Comparison of ENCODE assay signal across 1 cellular context in genomic region chr19:42115219-42115618, GRCh38.
TF ChIP-seq lines count a peak whose summit lies in the region.

No MANE protein-coding gene starts in this region.

TF ChIP-seq in HepG2, 621 proteins besides CTCF, POLR2A, EP300 and RAD21:
- TF ChIP-seq, protein P1, sequence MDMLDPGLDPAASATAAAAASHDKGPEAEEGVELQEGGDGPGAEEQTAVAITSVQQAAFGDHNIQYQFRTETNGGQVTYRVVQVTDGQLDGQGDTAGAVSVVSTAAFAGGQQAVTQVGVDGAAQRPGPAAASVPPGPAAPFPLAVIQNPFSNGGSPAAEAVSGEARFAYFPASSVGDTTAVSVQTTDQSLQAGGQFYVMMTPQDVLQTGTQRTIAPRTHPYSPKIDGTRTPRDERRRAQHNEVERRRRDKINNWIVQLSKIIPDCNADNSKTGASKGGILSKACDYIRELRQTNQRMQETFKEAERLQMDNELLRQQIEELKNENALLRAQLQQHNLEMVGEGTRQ (IDR thresholded peaks at IDR 0.05; ENCODE audit: low read depth, low read length), result no peak
- TF ChIP-seq, protein P1 (CRISPR knock-in tag; IDR thresholded peaks at IDR 0.05; ENCODE audit: borderline replicate concordance), result no peak
- TF ChIP-seq ADNP (CRISPR knock-in tag; IDR thresholded peaks at IDR 0.05) (no peak), ZSCAN12 (CRISPR knock-in tag; IDR thresholded peaks at IDR 0.05) (no peak), MIER2 (CRISPR knock-in tag; IDR thresholded peaks at IDR 0.05) (peak; percentile 79; the same call in 1 of the 2 replicates), ZNF879 (CRISPR knock-in tag; IDR thresholded peaks at IDR 0.05) (no peak), MTF2 (CRISPR knock-in tag; IDR thresholded peaks at IDR 0.05; ENCODE audit: borderline replicate concordance) (no peak), ZNF747 (CRISPR knock-in tag; IDR thresholded peaks at IDR 0.05; ENCODE audit: borderline replicate concordance) (no peak), ARNT (IDR thresholded peaks at IDR 0.05) (no peak)
- TF ChIP-seq, protein P2, sequence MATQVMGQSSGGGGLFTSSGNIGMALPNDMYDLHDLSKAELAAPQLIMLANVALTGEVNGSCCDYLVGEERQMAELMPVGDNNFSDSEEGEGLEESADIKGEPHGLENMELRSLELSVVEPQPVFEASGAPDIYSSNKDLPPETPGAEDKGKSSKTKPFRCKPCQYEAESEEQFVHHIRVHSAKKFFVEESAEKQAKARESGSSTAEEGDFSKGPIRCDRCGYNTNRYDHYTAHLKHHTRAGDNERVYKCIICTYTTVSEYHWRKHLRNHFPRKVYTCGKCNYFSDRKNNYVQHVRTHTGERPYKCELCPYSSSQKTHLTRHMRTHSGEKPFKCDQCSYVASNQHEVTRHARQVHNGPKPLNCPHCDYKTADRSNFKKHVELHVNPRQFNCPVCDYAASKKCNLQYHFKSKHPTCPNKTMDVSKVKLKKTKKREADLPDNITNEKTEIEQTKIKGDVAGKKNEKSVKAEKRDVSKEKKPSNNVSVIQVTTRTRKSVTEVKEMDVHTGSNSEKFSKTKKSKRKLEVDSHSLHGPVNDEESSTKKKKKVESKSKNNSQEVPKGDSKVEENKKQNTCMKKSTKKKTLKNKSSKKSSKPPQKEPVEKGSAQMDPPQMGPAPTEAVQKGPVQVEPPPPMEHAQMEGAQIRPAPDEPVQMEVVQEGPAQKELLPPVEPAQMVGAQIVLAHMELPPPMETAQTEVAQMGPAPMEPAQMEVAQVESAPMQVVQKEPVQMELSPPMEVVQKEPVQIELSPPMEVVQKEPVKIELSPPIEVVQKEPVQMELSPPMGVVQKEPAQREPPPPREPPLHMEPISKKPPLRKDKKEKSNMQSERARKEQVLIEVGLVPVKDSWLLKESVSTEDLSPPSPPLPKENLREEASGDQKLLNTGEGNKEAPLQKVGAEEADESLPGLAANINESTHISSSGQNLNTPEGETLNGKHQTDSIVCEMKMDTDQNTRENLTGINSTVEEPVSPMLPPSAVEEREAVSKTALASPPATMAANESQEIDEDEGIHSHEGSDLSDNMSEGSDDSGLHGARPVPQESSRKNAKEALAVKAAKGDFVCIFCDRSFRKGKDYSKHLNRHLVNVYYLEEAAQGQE (IDR thresholded peaks at IDR 0.05; ENCODE audit: borderline replicate concordance in 1 of 2, low read depth in 1 of 2, low read length in 2 of 2), result peak; percentile 27 to 86
- TF ChIP-seq, protein P3, sequence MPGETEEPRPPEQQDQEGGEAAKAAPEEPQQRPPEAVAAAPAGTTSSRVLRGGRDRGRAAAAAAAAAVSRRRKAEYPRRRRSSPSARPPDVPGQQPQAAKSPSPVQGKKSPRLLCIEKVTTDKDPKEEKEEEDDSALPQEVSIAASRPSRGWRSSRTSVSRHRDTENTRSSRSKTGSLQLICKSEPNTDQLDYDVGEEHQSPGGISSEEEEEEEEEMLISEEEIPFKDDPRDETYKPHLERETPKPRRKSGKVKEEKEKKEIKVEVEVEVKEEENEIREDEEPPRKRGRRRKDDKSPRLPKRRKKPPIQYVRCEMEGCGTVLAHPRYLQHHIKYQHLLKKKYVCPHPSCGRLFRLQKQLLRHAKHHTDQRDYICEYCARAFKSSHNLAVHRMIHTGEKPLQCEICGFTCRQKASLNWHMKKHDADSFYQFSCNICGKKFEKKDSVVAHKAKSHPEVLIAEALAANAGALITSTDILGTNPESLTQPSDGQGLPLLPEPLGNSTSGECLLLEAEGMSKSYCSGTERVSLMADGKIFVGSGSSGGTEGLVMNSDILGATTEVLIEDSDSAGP (CRISPR knock-in tag; IDR thresholded peaks at IDR 0.05; ENCODE audit: borderline replicate concordance), result no peak
TF ChIP-seq in HepG2: peak in this region for 2.
